Comparison of ENCODE assay signal across 13 cellular contexts in genomic region chr2:157150747-157151146, GRCh38.
DNase-seq lines count a peak whose midpoint lies in the region; ATAC-seq, FAIRE-seq and TF ChIP-seq lines count a peak whose summit lies in the region.
"Had no signal": no experiment of that assay in that cellular context is flagged by ENCODE, and none has a peak within 500 bp of the region (broad histone marks: within the 10 kb centered on the region; RNA-seq: fewer than 3 reads in every experiment).

No MANE protein-coding gene starts in this region.

- H3K18ac ChIP-seq in H9 (ENCODE audit: insufficient read length, low read depth, low read length): no peak overlapping the region

- no peaks in the 10 kb centered on the region for H4K20me1 ChIP-seq in H9 (ENCODE audit: control insufficient read depth, insufficient read depth, insufficient read length)

- no peak overlapping the region for H4K8ac ChIP-seq in H9 (replicated peaks; ENCODE audit: insufficient read length, low read depth, low read length)

- no peaks in the 10 kb centered on the region for H3K9me3 Mint-ChIP-seq in H9

- no peak overlapping the region for H2BK5ac ChIP-seq in H9 (ENCODE audit: insufficient read length, low read length)

- H3T11ph ChIP-seq in H9 (ENCODE audit: low read length): no peak overlapping the region

- no peak overlapping the region for H3K4me2 ChIP-seq in H9 (ENCODE audit: insufficient read depth, insufficient read length, low read length)

- H2BK20ac ChIP-seq in H9 (ENCODE audit: low read depth, low read length, poor library complexity, severe bottlenecking): no peak overlapping the region

- H3K9ac ChIP-seq in H9 (ENCODE audit: extremely low read depth, insufficient read length, low read length): no peak overlapping the region

- no peaks in the 10 kb centered on the region for H3K36me3 Mint-ChIP-seq in H9 (ENCODE audit: insufficient read depth in 1 of 3, low read depth in 3 of 3)

- WGBS in H9 (ENCODE audit: extremely low coverage, insufficient read length, low lambda C conversion rate): no CpG with 5 or more reads among the region's 3 CpGs

- TF ChIP-seq CTCF in GM13977 (IDR thresholded peaks at IDR 0.05; ENCODE audit: extremely low read depth, insufficient read depth, missing control alignments): no peak
- TF ChIP-seq CTCF in H9 (conservative IDR thresholded peaks at IDR 0.05): no peak

- H2AK5ac ChIP-seq in H9 (ENCODE audit: insufficient read length, low read length): no peak overlapping the region

- ATAC-seq in GM21526 (IDR thresholded peaks at IDR 0.05; ENCODE audit: low FRiP score, unreplicated experiment) (peak; percentile 84), HG03196 (IDR thresholded peaks at IDR 0.05; ENCODE audit: unreplicated experiment) (peak; percentile 96)
- ATAC-seq: psoas muscle had no signal

- no peak for TF ChIP-seq POLR2A in GM12891 (IDR thresholded peaks at IDR 0.05; ENCODE audit: low read depth, low read length)

- no peak overlapping the region for H3K14ac ChIP-seq in H9 (ENCODE audit: insufficient read depth, low read length)

- no peak overlapping the region for H3K27ac ChIP-seq in H9 (ENCODE audit: insufficient read length, low read depth, low read length)
- H3K27ac ChIP-seq: psoas muscle had no signal

- DNase-seq in GM13977 (ENCODE audit: low spot score): peak; percentile 37
- no peak for DNase-seq in GDM1 (lab: John Stamatoyannopoulos, UW)
- no peak for DNase-seq in GM12891 (ENCODE audit: insufficient read length, low spot score)
- no peak for DNase-seq in NCI-H1436 (lab: John Stamatoyannopoulos, UW)
- DNase-seq in H9: no peak
- DNase-seq: activated naive CD4-positive, alpha-beta T cell treated with anti-CD3 and anti-CD28 coated beads, Interleukin-2, amount 50 U/mL, for 16 hours; COR-L47; psoas muscle; stimulated activated naive CD4-positive, alpha-beta T cell had no signal

- no peaks in the 10 kb centered on the region for H3K79me1 ChIP-seq in H9 (ENCODE audit: insufficient read depth, low read depth, low read length, poor library complexity, severe bottlenecking)

- no peak overlapping the region for H3K4me3 Mint-ChIP-seq in H9

- no peak overlapping the region for H2BK15ac ChIP-seq in H9 (ENCODE audit: low read depth, low read length)

- no peak overlapping the region for H3K27ac Mint-ChIP-seq in H9

- no peak overlapping the region for H4K5ac ChIP-seq in H9 (ENCODE audit: insufficient read length, low read depth, low read length)

- no peak overlapping the region for H3K56ac ChIP-seq in H9 (ENCODE audit: insufficient read length, low read depth, low read length)

- H3K9me3 ChIP-seq in H9 (ENCODE audit: control insufficient read depth, low read depth, low read length): no peaks in the 10 kb centered on the region
- H3K9me3 ChIP-seq: psoas muscle had no signal

- H4K91ac ChIP-seq in H9 (ENCODE audit: insufficient read length, low read depth, low read length): no peak overlapping the region

- H3K27me3 Mint-ChIP-seq in H9 (ENCODE audit: low read depth): no peaks in the 10 kb centered on the region

- H3K79me2 ChIP-seq in H9 (ENCODE audit: insufficient read depth, low read length): no peaks in the 10 kb centered on the region

- FAIRE-seq in endometrium (lab: Jason Lieb, UNC): peak; percentile 37
- no peak for FAIRE-seq in GM12891 (lab: Jason Lieb, UNC)
- FAIRE-seq: K562 had no signal

- no peaks in the 10 kb centered on the region for H3K4me1 ChIP-seq in H9 (ENCODE audit: insufficient read depth, low read length)
- H3K4me1 ChIP-seq: psoas muscle had no signal

- no peak overlapping the region for H2BK12ac ChIP-seq in H9 (ENCODE audit: insufficient read length, low read depth, low read length)

- no peaks in the 10 kb centered on the region for H3K23me2 ChIP-seq in H9 (ENCODE audit: insufficient read length, low read depth, low read length, poor library complexity, severe bottlenecking)

- no peak overlapping the region for H2BK120ac ChIP-seq in H9 (ENCODE audit: low read depth, low read length, poor library complexity, severe bottlenecking)

- in situ Hi-C loops in GM13977 (cut with MboI; ENCODE audit: low pct_unique_long_range_greater_than_20kb, low sequenced_read_pairs, unreplicated experiment): no loop called here

- no peaks in the 10 kb centered on the region for H3K4me1 Mint-ChIP-seq in H9

- no peak overlapping the region for H3K23ac ChIP-seq in H9 (ENCODE audit: insufficient read length, low read depth, low read length)

- no peaks in the 10 kb centered on the region for H3K27me3 ChIP-seq in H9 (ENCODE audit: insufficient read depth, low read length)

- H2AFZ ChIP-seq in H9 (ENCODE audit: low read length): no peak overlapping the region

- no peak overlapping the region for H3K4ac ChIP-seq in H9 (ENCODE audit: low read depth, low read length)

TF ChIP-seq in GM12891, 5 proteins besides CTCF, POLR2A, EP300 and RAD21:
- no peak for TF ChIP-seq POLR2AphosphoS5 (IDR thresholded peaks at IDR 0.05; ENCODE audit: low read depth, low read length)
- no peak for TF ChIP-seq PAX5 (IDR thresholded peaks at IDR 0.05; ENCODE audit: insufficient read depth, low read length, severe bottlenecking)
- no peak for TF ChIP-seq POU2F2 (IDR thresholded peaks at IDR 0.05; ENCODE audit: low read depth, low read length)
- no peak for TF ChIP-seq TAF1 (IDR thresholded peaks at IDR 0.05; ENCODE audit: low read depth, low read length)
- TF ChIP-seq SPI1 (IDR thresholded peaks at IDR 0.05; ENCODE audit: low read depth, low read length): no peak
